19 cellular contexts compared by ENCODE assay signal in genomic region chr21:42500225-42500624, GRCh38. TPM values are rescaled to one million over a fixed set of nuclear protein-coding genes. Genes with fewer than 3 reads are reported as not detected.
DNase-seq lines count a peak whose midpoint lies in the region; ATAC-seq, FAIRE-seq and TF ChIP-seq lines count a peak whose summit lies in the region.
"Had no signal": no experiment of that assay in that cellular context is flagged by ENCODE, and none has a peak within 500 bp of the region (broad histone marks: within the 10 kb centered on the region; RNA-seq: fewer than 3 reads in every experiment).

No MANE protein-coding gene starts in this region.

- H2AFZ ChIP-seq in HepG2 (ENCODE audit: low read length): no peak overlapping the region

- in situ Hi-C loops in HepG2 (cut with HindIII; ENCODE audit: extremely low pct_ligation_motif_present, low pct_unique_long_range_greater_than_20kb): no loop called here

- H4K20me1 ChIP-seq in HepG2 (ENCODE audit: insufficient read depth, low read length): no peaks in the 10 kb centered on the region

- no peak for DNase-seq in HepG2 (ENCODE audit: low spot score)
- DNase-seq in right lobe of liver: no peak
- peak; percentile 5 for DNase-seq in stimulated activated CD8-positive, alpha-beta memory T cell treated with anti-CD3 and anti-CD28 coated beads, Interleukin-4, amount 100 ng/mL, for 48 hours
- no peak for DNase-seq in tibial artery
- no peak for DNase-seq in stimulated activated CD4-positive, alpha-beta T cell treated with anti-CD3 and anti-CD28 coated beads, Interleukin-4, amount 100 ng/mL, for 1 hour
- DNase-seq: AML-193; Caco-2; CD4-positive, alpha-beta T cell; DMS153; DMS79; GDM1; H9 had no signal

- no peak for ATAC-seq in HepG2
- no peak for ATAC-seq in right lobe of liver
- ATAC-seq in HG03354 (IDR thresholded peaks at IDR 0.05; ENCODE audit: poor library complexity, severe bottlenecking, unreplicated experiment): no peak
- ATAC-seq: A549, GM23338 had no signal

- BruUV-seq in HepG2 (replicated peaks; lab: Mats Ljungman, UMichigan): no TSS peak

- H3K4me2 ChIP-seq in HepG2 (ENCODE audit: low read depth, low read length): no peak overlapping the region
- H3K4me2 ChIP-seq: A549, GM23338 had no signal

- 22% methylated on average over 4 of the region's 4 CpGs for WGBS in HepG2 (ENCODE audit: low lambda C conversion rate)
- WGBS in right lobe of liver (ENCODE audit: insufficient coverage, low coverage, low lambda C conversion rate, missing lambda C conversion rate): 68% methylated on average over 4 of the region's 4 CpGs

- H3K9me3 ChIP-seq in HepG2 (ENCODE audit: low read length) (no peaks in the 10 kb centered on the region), right lobe of liver (no peaks in the 10 kb centered on the region), tibial artery (no peaks in the 10 kb centered on the region)
- H3K9me3 ChIP-seq: A549, Caco-2 had no signal

- H3K36me3 ChIP-seq in HepG2 (replicated peaks in 1 of 2; ENCODE audit: control insufficient read depth in 1 of 2, insufficient read depth in 2 of 2, low read length in 2 of 2): no peaks in the 10 kb centered on the region
- H3K36me3 ChIP-seq in right lobe of liver: no peaks in the 10 kb centered on the region
- H3K36me3 ChIP-seq in tibial artery: no peaks in the 10 kb centered on the region

- H3K27me3 ChIP-seq in HepG2 (ENCODE audit: control insufficient read depth in 1 of 2, insufficient read depth in 2 of 2, low read length in 2 of 2): peaks cover 0 to 7% of the 10 kb centered on the region in 2 experiments; a peak in 2 of 5 replicates
- no peaks in the 10 kb centered on the region for H3K27me3 ChIP-seq in right lobe of liver
- no peaks in the 10 kb centered on the region for H3K27me3 ChIP-seq in tibial artery

- TF ChIP-seq RAD21 in HepG2 (CRISPR knock-in tag; IDR thresholded peaks at IDR 0.05): no peak

- H3K79me2 ChIP-seq in HepG2 (ENCODE audit: insufficient read depth, low read length): no peaks in the 10 kb centered on the region

- no peak overlapping the region for H3K9ac ChIP-seq in HepG2 (ENCODE audit: insufficient read depth, low read depth, low read length)

- TF ChIP-seq EP300 in HepG2 (IDR thresholded peaks at IDR 0.05; ENCODE audit: low read depth in 2 of 2, low read length in 2 of 2) (no peak), HepG2 (CRISPR knock-in tag; IDR thresholded peaks at IDR 0.05; ENCODE audit: borderline replicate concordance) (no peak)

- TF ChIP-seq CTCF in HepG2 (CRISPR knock-in tag; IDR thresholded peaks at IDR 0.05): no peak
- no peak for TF ChIP-seq CTCF in right lobe of liver (IDR thresholded peaks at IDR 0.05)
- no peak for TF ChIP-seq CTCF in tibial artery (IDR thresholded peaks at IDR 0.05)

- H3K27ac ChIP-seq in HepG2 (ENCODE audit: extremely low read length, insufficient read depth, low read length) (no peak overlapping the region), right lobe of liver (no peak overlapping the region), tibial artery (no peak overlapping the region)
- H3K27ac ChIP-seq: 22Rv1, A549, C4-2B had no signal

- TF ChIP-seq POLR2A in HepG2 (IDR thresholded peaks at IDR 0.05; ENCODE audit: insufficient read depth in 1 of 2, low read depth in 2 of 2, low read length in 2 of 2) (no peak), right lobe of liver (IDR thresholded peaks at IDR 0.05) (no peak)

- intact Hi-C loops in HepG2 (cut with micrococcal nuclease; ENCODE audit: unreplicated experiment) (no loop called here), right lobe of liver (cut with DNase I) (no loop called here), tibial artery (cut with DNase I; ENCODE audit: low total_unique reads) (no loop called here)

- POLR2A ChIA-PET in HepG2 (lab: Yijun Ruan, JAX): no interaction called here

- CTCF ChIA-PET in HepG2 (lab: Yijun Ruan, JAX; ENCODE audit: low intra/inter-chr PET ratio, low total read pairs): no interaction called here

- H3K4me1 ChIP-seq in HepG2 (ENCODE audit: insufficient read depth, low read length): peaks cover 16% of the 10 kb centered on the region
- H3K4me1 ChIP-seq in right lobe of liver: peaks cover 0 to 3% (median 0%) of the 10 kb centered on the region in 4 donors
- peaks cover 0 to 12% (median 7%) of the 10 kb centered on the region in 4 donors for H3K4me1 ChIP-seq in tibial artery
- H3K4me1 ChIP-seq: Caco-2 had no signal

- H3K4me3 ChIP-seq in HepG2 (replicated peaks in 1 of 3; ENCODE audit: insufficient read depth in 1 of 3, low read depth in 2 of 3, low read length in 3 of 3): no peak overlapping the region
- no peak overlapping the region for H3K4me3 ChIP-seq in right lobe of liver
- no peak overlapping the region for H3K4me3 ChIP-seq in tibial artery
- H3K4me3 ChIP-seq: A549, GM23338 had no signal

- FAIRE-seq in HepG2 (lab: Jason Lieb, UNC): no peak
- peak; percentile 5 for FAIRE-seq in colon (lab: Jason Lieb, UNC)
- FAIRE-seq: A549, GM12892 had no signal

TF ChIP-seq in HepG2, 621 proteins besides CTCF, POLR2A, EP300 and RAD21:
- peak; percentile 66 for TF ChIP-seq ZNF629 (CRISPR knock-in tag; conservative IDR thresholded peaks at IDR 0.05)
- no peak for TF ChIP-seq ZNF878 (CRISPR knock-in tag; IDR thresholded peaks at IDR 0.05)

RNA-seq across cellular contexts. Expression of gene RSPH1, which starts 4.2 kb away (rescaled TPM):
- not detected in 2 replicates for total RNA-seq in HepG2 (2016; rRNA removed; fragmentation: Illumina TruSeq; extraction: Trizol)
- total RNA-seq in HepG2 (2016; cell fraction: cytosol; rRNA removed; fragmentation: Illumina TruSeq; extraction: Trizol; ENCODE audit: low read depth): not detected in 2 replicates
- not detected in 2 replicates for total RNA-seq in HepG2 (2016; cell fraction: insoluble cytoplasmic fraction; rRNA removed; fragmentation: Illumina TruSeq; extraction: Trizol)
- not detected in 2 replicates for total RNA-seq in HepG2 (2016; cell fraction: membrane; rRNA removed; fragmentation: Illumina TruSeq; extraction: Trizol)
- total RNA-seq in HepG2 (2016; cell fraction: nucleus; rRNA removed; fragmentation: Illumina TruSeq; extraction: Trizol): not detected in 2 replicates
- polyA plus RNA-seq in HepG2 (2011; rRNA removed): not detected in 2 replicates
- polyA plus RNA-seq in HepG2 (2011; cell fraction: cytosol; rRNA removed): not detected in 2 replicates
- not detected in 2 replicates for polyA plus RNA-seq in HepG2 (2011; cell fraction: nucleus; rRNA removed)
- not detected in 2 replicates for polyA plus RNA-seq in HepG2 (2012)
- polyA plus RNA-seq in HepG2 (2016; cell fraction: cytosol; fragmentation: Illumina TruSeq; extraction: Trizol; ENCODE audit: low read depth): not detected in 2 replicates
- polyA plus RNA-seq in HepG2 (2016; cell fraction: insoluble cytoplasmic fraction; fragmentation: Illumina TruSeq; extraction: Trizol; ENCODE audit: low read depth): not detected in 2 replicates
- not detected in 2 replicates for polyA plus RNA-seq in HepG2 (2016; cell fraction: membrane; fragmentation: Illumina TruSeq; extraction: Trizol; ENCODE audit: low read depth)
- not detected in 2 replicates for polyA plus RNA-seq in HepG2 (2016; cell fraction: nucleus; fragmentation: Illumina TruSeq; extraction: Trizol; ENCODE audit: insufficient read depth, low read depth)
- polyA minus RNA-seq in HepG2 (2011; rRNA and poly(A)+ RNA removed; ENCODE audit: low replicate concordance): not detected in 2 replicates
- polyA minus RNA-seq in HepG2 (2011; cell fraction: cytosol; rRNA and poly(A)+ RNA removed): not detected in 2 replicates
- polyA minus RNA-seq in HepG2 (2011; cell fraction: nucleus; rRNA and poly(A)+ RNA removed): not detected in 2 replicates
- under 1 TPM in 5 of 6 experiments, not detected in 1; 0.18 to 0.55 (median 0.22) TPM for total RNA-seq in right lobe of liver
- total RNA-seq: GM23338 had no signal

RNA-seq across cellular contexts. Expression of gene SLC37A1, which starts 13.4 kb away (rescaled TPM):
- 0.17 and 0.40 TPM in 2 replicates for total RNA-seq in HepG2 (2016; rRNA removed; fragmentation: Illumina TruSeq; extraction: Trizol)
- 0.18 TPM in 1 of 2 replicates, not detected in the other for total RNA-seq in HepG2 (2016; cell fraction: cytosol; rRNA removed; fragmentation: Illumina TruSeq; extraction: Trizol; ENCODE audit: low read depth)
- total RNA-seq in HepG2 (2016; cell fraction: insoluble cytoplasmic fraction; rRNA removed; fragmentation: Illumina TruSeq; extraction: Trizol): 0.10 and 0.28 TPM in 2 replicates
- 0.31 and 0.48 TPM in 2 replicates for total RNA-seq in HepG2 (2016; cell fraction: membrane; rRNA removed; fragmentation: Illumina TruSeq; extraction: Trizol)
- 0.31 and 0.34 TPM in 2 replicates for total RNA-seq in HepG2 (2016; cell fraction: nucleus; rRNA removed; fragmentation: Illumina TruSeq; extraction: Trizol)
- polyA plus RNA-seq in HepG2 (2011; rRNA removed): 0.14 and 0.22 TPM in 2 replicates
- polyA plus RNA-seq in HepG2 (2011; cell fraction: cytosol; rRNA removed): 0.12 and 0.14 TPM in 2 replicates
- 0.19 and 0.29 TPM in 2 replicates for polyA plus RNA-seq in HepG2 (2011; cell fraction: nucleus; rRNA removed)
- 0.13 and 0.28 TPM in 2 replicates for polyA plus RNA-seq in HepG2 (2012)
- 0.18 and 0.58 TPM in 2 replicates for polyA plus RNA-seq in HepG2 (2016; cell fraction: cytosol; fragmentation: Illumina TruSeq; extraction: Trizol; ENCODE audit: low read depth)
- polyA plus RNA-seq in HepG2 (2016; cell fraction: insoluble cytoplasmic fraction; fragmentation: Illumina TruSeq; extraction: Trizol; ENCODE audit: low read depth): 0.12 and 0.25 TPM in 2 replicates
- polyA plus RNA-seq in HepG2 (2016; cell fraction: membrane; fragmentation: Illumina TruSeq; extraction: Trizol; ENCODE audit: low read depth): 0.35 and 0.40 TPM in 2 replicates
- polyA plus RNA-seq in HepG2 (2016; cell fraction: nucleus; fragmentation: Illumina TruSeq; extraction: Trizol; ENCODE audit: insufficient read depth, low read depth): 0.37 and 0.70 TPM in 2 replicates
- 0.80 and 7.9 TPM in 2 replicates for polyA minus RNA-seq in HepG2 (2011; rRNA and poly(A)+ RNA removed; ENCODE audit: low replicate concordance)
- polyA minus RNA-seq in HepG2 (2011; cell fraction: cytosol; rRNA and poly(A)+ RNA removed): 0.49 TPM in 1 of 2 replicates, not detected in the other
- 0.12 and 0.39 TPM in 2 replicates for polyA minus RNA-seq in HepG2 (2011; cell fraction: nucleus; rRNA and poly(A)+ RNA removed)
- 10 to 100 TPM in 1 of 6 experiments, 1 to 10 TPM in 5; 2.5 to 10.8 (median 6.2) TPM for total RNA-seq in right lobe of liver
